ENCODE assay signal across 8 cellular contexts in genomic region chr1:109493805-109494539, GRCh38. TPM values are rescaled to one million over a fixed set of nuclear protein-coding genes. Genes with fewer than 3 reads are reported as not detected.
DNase-seq lines count a peak whose midpoint lies in the region; ATAC-seq and TF ChIP-seq lines count a peak whose summit lies in the region.

CYB561D1 (plus strand) TSS chr1:109494094; CDS start chr1:109494140, 46 bp downstream.

- H3K27me3 Mint-ChIP-seq in activated CD4-positive, alpha-beta T cell treated with anti-CD3 and anti-CD28 coated beads, Interleukin-2, amount 10 ng/mL, durations not matched to agents 7 days and 5 days, result no peaks in the 10 kb centered on the region

- peak; percentile 86 to 96 (median 90) for TF ChIP-seq CTCF in right lobe of liver (IDR thresholded peaks at IDR 0.05)

- POLR2A ChIA-PET in activated CD4-positive, alpha-beta T cell treated with anti-CD3 and anti-CD28 coated beads, Interleukin-2, amount 10 ng/mL, durations not matched to agents 7 days and 5 days (lab: Charles Lee), result interaction anchor here (0.5 kb wide), 1 partner anchor 40 kb away, joined by 4 read pairs; no protein-coding TSS in a partner anchor

- peak within 1 kb of the TSS; percentile 69 to 94 (median 76) for H3K4me3 ChIP-seq in BLaER1 treated with 17β-estradiol and CSF1 and Interleukin-3, amounts not matched to agents 10 nM and 100 nM
- peak within 1 kb of the TSS; percentile 77 to 96 (median 78) for H3K4me3 ChIP-seq in right lobe of liver

- ATAC-seq in GM19035 (IDR thresholded peaks at IDR 0.05; ENCODE audit: unreplicated experiment) (peak; percentile 89), HG03342 (IDR thresholded peaks at IDR 0.05; ENCODE audit: unreplicated experiment) (peak; percentile 90), right lobe of liver (peak; percentile 95 to 99 (median 96))

- H3K4me1 ChIP-seq in BLaER1 treated with 17β-estradiol and CSF1 and Interleukin-3, amounts not matched to agents 10 nM and 100 nM, result peaks cover 53 to 79% (median 69%) of the 10 kb centered on the region in 10 experiments
- H3K4me1 ChIP-seq in right lobe of liver, result peaks cover 0 to 9% (median 2%) of the 10 kb centered on the region in 4 donors

- DNase-seq in NCI-H524 (lab: John Stamatoyannopoulos, UW) (peak; percentile 50 to 75), dedifferentiated amniotic fluid mesenchymal stem cell (ENCODE audit: extremely low spot score) (peak; percentile 74), right lobe of liver (peak; percentile 88 to 91 (median 90))
- DNase-seq in activated CD4-positive, alpha-beta T cell treated with anti-CD3 and anti-CD28 coated beads, Interleukin-2, amount 10 ng/mL, durations not matched to agents 7 days and 5 days, result peak; percentile 91
- peak; percentile 85 to 89 for DNase-seq in stimulated activated CD4-positive, alpha-beta T cell treated with anti-CD3 and anti-CD28 coated beads, Interleukin-4, amount 100 ng/mL, for 4 hours

- H4K20me1 ChIP-seq in BLaER1 treated with 17β-estradiol and CSF1 and Interleukin-3, amounts not matched to agents 10 nM and 100 nM, result peaks cover 9 to 75% (median 43%) of the 10 kb centered on the region in 11 experiments; a peak in 18 of 22 replicates

- peaks cover 29 to 77% (median 61%) of the 10 kb centered on the region in 11 experiments for H3K36me3 ChIP-seq in BLaER1 treated with 17β-estradiol and CSF1 and Interleukin-3, amounts not matched to agents 10 nM and 100 nM
- H3K36me3 ChIP-seq in right lobe of liver, result peaks cover 0 to 13% (median 0%) of the 10 kb centered on the region in 4 donors

- peak within 1 kb of the TSS; percentile 98 for H3K4me3 Mint-ChIP-seq in activated CD4-positive, alpha-beta T cell treated with anti-CD3 and anti-CD28 coated beads, Interleukin-2, amount 10 ng/mL, durations not matched to agents 7 days and 5 days

- H3K9me3 Mint-ChIP-seq in activated CD4-positive, alpha-beta T cell treated with anti-CD3 and anti-CD28 coated beads, Interleukin-2, amount 10 ng/mL, durations not matched to agents 7 days and 5 days, result no peaks in the 10 kb centered on the region

- peaks cover 54% of the 10 kb centered on the region for H3K36me3 Mint-ChIP-seq in activated CD4-positive, alpha-beta T cell treated with anti-CD3 and anti-CD28 coated beads, Interleukin-2, amount 10 ng/mL, durations not matched to agents 7 days and 5 days (ENCODE audit: low read depth)

- no peaks in the 10 kb centered on the region for H3K9me3 ChIP-seq in BLaER1 treated with 17β-estradiol and CSF1 and Interleukin-3, amounts not matched to agents 10 nM and 100 nM (replicated peaks in 1 of 11)
- no peaks in the 10 kb centered on the region for H3K9me3 ChIP-seq in right lobe of liver

- TF ChIP-seq POLR2A in right lobe of liver (IDR thresholded peaks at IDR 0.05), result peak; percentile 54

- H3K4me1 Mint-ChIP-seq in activated CD4-positive, alpha-beta T cell treated with anti-CD3 and anti-CD28 coated beads, Interleukin-2, amount 10 ng/mL, durations not matched to agents 7 days and 5 days, result peaks cover 56% of the 10 kb centered on the region

- CTCF ChIA-PET in activated CD4-positive, alpha-beta T cell treated with anti-CD3 and anti-CD28 coated beads, Interleukin-2, amount 10 ng/mL, durations not matched to agents 7 days and 5 days (lab: Charles Lee), result interaction anchor here (0.7 to 43.6 kb wide), 9 partner anchors 10 to 623 kb away, joined by 3 to 1139 read pairs (median 4); partner anchors contain the start of genes AHCYL1, AMIGO1, ATXN7L2 and GPR61

- peak within 1 kb of the TSS; percentile 64 to 86 (median 78) for H3K9ac ChIP-seq in BLaER1 treated with 17β-estradiol and CSF1 and Interleukin-3, amounts not matched to agents 10 nM and 100 nM

- WGBS in right lobe of liver (ENCODE audit: insufficient coverage, low coverage, low lambda C conversion rate, missing lambda C conversion rate), result 1% methylated on average over 12 of the region's 44 CpGs

- peak within 1 kb of the TSS in 10 of 11 experiments; percentile 43 to 81 (median 71); a peak in 21 of 22 replicates for H3K27ac ChIP-seq in BLaER1 treated with 17β-estradiol and CSF1 and Interleukin-3, amounts not matched to agents 10 nM and 100 nM
- H3K27ac ChIP-seq in right lobe of liver, result peak within 1 kb of the TSS in 2 of 3 donors; percentile 44 to 53

- intact Hi-C loops in right lobe of liver (cut with DNase I), result no loop called here

- H3K27ac Mint-ChIP-seq in activated CD4-positive, alpha-beta T cell treated with anti-CD3 and anti-CD28 coated beads, Interleukin-2, amount 10 ng/mL, durations not matched to agents 7 days and 5 days, result peak within 1 kb of the TSS; percentile 89

- H3K27me3 ChIP-seq in BLaER1 treated with 17β-estradiol and CSF1 and Interleukin-3, amounts not matched to agents 10 nM and 100 nM, result no peaks in the 10 kb centered on the region
- H3K27me3 ChIP-seq in right lobe of liver, result no peaks in the 10 kb centered on the region

- peak within 1 kb of the TSS; percentile 68 to 98 (median 87) for H3K4me2 ChIP-seq in BLaER1 treated with 17β-estradiol and CSF1 and Interleukin-3, amounts not matched to agents 10 nM and 100 nM

RNA-seq across cellular contexts. Expression of gene CYB561D1, which starts in this region (rescaled TPM):
- total RNA-seq in activated CD4-positive, alpha-beta T cell treated with anti-CD3 and anti-CD28 coated beads, Interleukin-2, amount 10 ng/mL, durations not matched to agents 7 days and 5 days, result 10 to 100 TPM; 25.3 to 29.7 TPM
- 1 to 10 TPM; 1.5 to 3.1 (median 2.4) TPM for total RNA-seq in right lobe of liver

Comparison
In these comparisons a context has a peak if more than half of its experiments do, and no peak if none do; other contexts are left out.
1. Peak in every context shown above with its lines: DNase-seq, ATAC-seq, H3K4me3 ChIP-seq and H3K27ac ChIP-seq.
2. RNA of gene CYB561D1 (total RNA-seq): 25.3 to 29.7 TPM in activated CD4-positive, alpha-beta T cell treated with anti-CD3 and anti-CD28 coated beads, Interleukin-2, amount 10 ng/mL, durations not matched to agents 7 days and 5 days; 1.5 to 3.1 TPM in right lobe of liver; every median in the first group is over 4 times any median in the second.